9 cellular contexts compared by ENCODE assay signal in genomic region chr12:26749781-26750180, GRCh38.
A peak's percentile ranks its signal among the peaks of the same experiment; 100 is the strongest.
DNase-seq lines count a peak whose midpoint lies in the region; ATAC-seq and TF ChIP-seq lines count a peak whose summit lies in the region.
"Had no signal": no experiment of that assay in that cellular context is flagged by ENCODE, and none has a peak within 500 bp of the region (broad histone marks: within the 10 kb centered on the region; RNA-seq: fewer than 3 reads in every experiment).

No MANE protein-coding gene starts in this region.

- H2BK120ac ChIP-seq in IMR-90 (ENCODE audit: low read depth, low read length), result no peak overlapping the region

- TF ChIP-seq POLR2A in breast epithelium (IDR thresholded peaks at IDR 0.05), result no peak
- TF ChIP-seq POLR2A in IMR-90 (IDR thresholded peaks at IDR 0.05; ENCODE audit: low read depth, low read length), result no peak

- POLR2A ChIA-PET in MCF 10A (lab: Yijun Ruan, JAX), result interaction anchor here (0.8 to 2.4 kb wide), 6 partner anchors 9 to 82 kb away, joined by 3 to 28 read pairs (median 4); partner anchors contain the start of gene ITPR2
- POLR2A ChIA-PET in IMR-90 (lab: Charles Lee; ENCODE audit: unreplicated experiment), result no interaction called here

- H3K9me3 Mint-ChIP-seq in MCF 10A (ENCODE audit: unreplicated experiment), result no peaks in the 10 kb centered on the region
- peaks cover 5 to 11% of the 10 kb centered on the region in 2 donors for H3K9me3 Mint-ChIP-seq in stimulated activated naive CD8-positive, alpha-beta T cell treated with anti-CD3 and anti-CD28 coated beads, Interleukin-15, amount 100 ng/mL, for 72 hours

- DNase-seq in MCF 10A (ENCODE audit: unreplicated experiment), result peak; percentile 59
- no peak for DNase-seq in breast epithelium (ENCODE audit: low spot score in 2 of 2)
- DNase-seq in IMR-90, result no peak
- DNase-seq in stimulated activated naive CD8-positive, alpha-beta T cell treated with anti-CD3 and anti-CD28 coated beads, Interleukin-15, amount 100 ng/mL, for 72 hours, result no peak
- DNase-seq in right cardiac atrium, result no peak
- DNase-seq in hypothalamus (lab: John Stamatoyannopoulos, UW), result no peak
- DNase-seq in SIG-M5 treated with dmso at 0.1 percent for 504 hours (lab: John Stamatoyannopoulos, UW; ENCODE audit: unreplicated experiment), result no peak

- no peak overlapping the region for H2AK5ac ChIP-seq in IMR-90 (ENCODE audit: low read depth, low read length)

- no peaks in the 10 kb centered on the region for H3K27me3 Mint-ChIP-seq in MCF 10A (ENCODE audit: insufficient read depth, unreplicated experiment)
- H3K27me3 Mint-ChIP-seq in stimulated activated naive CD8-positive, alpha-beta T cell treated with anti-CD3 and anti-CD28 coated beads, Interleukin-15, amount 100 ng/mL, for 72 hours, result no peaks in the 10 kb centered on the region

- in situ Hi-C loops in IMR-90 (cut with MboI; ENCODE audit: low sequenced_read_pairs), result no loop called here

- no peak overlapping the region for H2AFZ ChIP-seq in IMR-90 (replicated peaks; ENCODE audit: low read length, poor library complexity)

- H3K27ac ChIP-seq in breast epithelium (no peak overlapping the region), IMR-90 (ENCODE audit: insufficient read depth, low read length) (no peak overlapping the region), right cardiac atrium (ENCODE audit: low read length) (no peak overlapping the region)

- no peak overlapping the region for H3K4me2 ChIP-seq in IMR-90 (ENCODE audit: low read depth, low read length)

- H4K5ac ChIP-seq in IMR-90 (ENCODE audit: low read depth, low read length), result no peak overlapping the region

- no peak overlapping the region for H3K23ac ChIP-seq in IMR-90 (ENCODE audit: low read depth, low read length)

- BruUV-seq in MCF 10A (replicated peaks; lab: Mats Ljungman, UMichigan) (no TSS peak), IMR-90 (replicated peaks; lab: Mats Ljungman, UMichigan) (no TSS peak)

- CTCF ChIA-PET in MCF 10A (lab: Yijun Ruan, JAX) (interaction anchor here (0.6 to 1.0 kb wide), 2 partner anchors 27 to 34 kb away, joined by 3 read pairs; no protein-coding TSS in a partner anchor), IMR-90 (lab: Yijun Ruan, JAX) (no interaction called here)

- no peaks in the 10 kb centered on the region for H3K36me3 ChIP-seq in breast epithelium
- H3K36me3 ChIP-seq in IMR-90 (ENCODE audit: control insufficient read depth, insufficient read depth, low read length), result no peaks in the 10 kb centered on the region

- H2AK9ac ChIP-seq in IMR-90 (replicated peaks; ENCODE audit: low read depth, low read length, poor library complexity), result no peak overlapping the region

- no peaks in the 10 kb centered on the region for H3K27me3 ChIP-seq in breast epithelium
- H3K27me3 ChIP-seq in IMR-90 (ENCODE audit: control insufficient read depth, insufficient read depth, low read length), result no peaks in the 10 kb centered on the region
- no peaks in the 10 kb centered on the region for H3K27me3 ChIP-seq in right cardiac atrium (ENCODE audit: control insufficient read depth, insufficient read depth)

- H3K27ac Mint-ChIP-seq in MCF 10A (ENCODE audit: low read depth, unreplicated experiment), result peak overlapping the region; percentile 80
- H3K27ac Mint-ChIP-seq in stimulated activated naive CD8-positive, alpha-beta T cell treated with anti-CD3 and anti-CD28 coated beads, Interleukin-15, amount 100 ng/mL, for 72 hours, result peak overlapping the region; percentile 68 to 77

- H4K91ac ChIP-seq in IMR-90 (ENCODE audit: insufficient read depth, low read depth, low read length), result no peak overlapping the region

- no peak overlapping the region for H3K4ac ChIP-seq in IMR-90 (ENCODE audit: low read depth, low read length)

- TF ChIP-seq RAD21 in IMR-90 (IDR thresholded peaks at IDR 0.05; ENCODE audit: low read length), result no peak

- no peaks in the 10 kb centered on the region for H3K4me1 ChIP-seq in breast epithelium
- H3K4me1 ChIP-seq in IMR-90 (ENCODE audit: control insufficient read depth, insufficient read depth, low read length), result peaks cover 6% of the 10 kb centered on the region
- peaks cover 2% of the 10 kb centered on the region for H3K4me1 ChIP-seq in right cardiac atrium (ENCODE audit: control insufficient read depth, insufficient read depth, low read length)

- H3K4me3 Mint-ChIP-seq in MCF 10A (ENCODE audit: unreplicated experiment), result no peak overlapping the region
- peak overlapping the region; percentile 37 to 51 for H3K4me3 Mint-ChIP-seq in stimulated activated naive CD8-positive, alpha-beta T cell treated with anti-CD3 and anti-CD28 coated beads, Interleukin-15, amount 100 ng/mL, for 72 hours
- H3K4me3 Mint-ChIP-seq: CD14-positive monocyte had no signal

- no peak overlapping the region for H3K14ac ChIP-seq in IMR-90 (replicated peaks; ENCODE audit: low read depth, low read length)

- no peaks in the 10 kb centered on the region; the same call in 1 of the 2 replicates for H4K20me1 ChIP-seq in IMR-90 (ENCODE audit: insufficient read depth, low read length)

- H3K36me3 Mint-ChIP-seq in MCF 10A (ENCODE audit: insufficient read depth, unreplicated experiment), result no peaks in the 10 kb centered on the region
- H3K36me3 Mint-ChIP-seq: CD14-positive monocyte had no signal

- H3K4me3 ChIP-seq in breast epithelium (no peak overlapping the region), IMR-90 (ENCODE audit: insufficient read depth, low read depth, low read length) (no peak overlapping the region), right cardiac atrium (ENCODE audit: low read length) (no peak overlapping the region)

- no peak overlapping the region for H3K56ac ChIP-seq in IMR-90 (ENCODE audit: extremely low read depth, insufficient read depth, low read length)

- H2BK15ac ChIP-seq in IMR-90 (ENCODE audit: low read depth, low read length), result peak overlapping the region; percentile 14; the same call in 1 of the 3 replicates

- peak; percentile 74 for ATAC-seq in HG02642 (IDR thresholded peaks at IDR 0.05; ENCODE audit: poor library complexity, unreplicated experiment)
- no peak for ATAC-seq in IMR-90 (ENCODE audit: low read depth)
- ATAC-seq in stimulated activated naive CD8-positive, alpha-beta T cell treated with anti-CD3 and anti-CD28 coated beads, Interleukin-15, amount 100 ng/mL, for 72 hours, result peak; percentile 72
- no peak for ATAC-seq in right cardiac atrium

- no peak overlapping the region for H3K18ac ChIP-seq in IMR-90 (ENCODE audit: low read depth, low read length)

- TF ChIP-seq CTCF in MCF 10A (IDR thresholded peaks at IDR 0.05; ENCODE audit: unreplicated experiment) (no peak), breast epithelium (IDR thresholded peaks at IDR 0.05) (no peak), IMR-90 (conservative IDR thresholded peaks at IDR 0.05; ENCODE audit: low read depth, low read length) (no peak)

- H3K9me1 ChIP-seq in IMR-90 (ENCODE audit: insufficient read depth, low read length), result peaks cover 3% of the 10 kb centered on the region; the same call in 1 of the 2 replicates

- dilution Hi-C loops in IMR-90 (cut with HindIII; ENCODE audit: low sequenced_read_pairs, unreplicated experiment), result no loop called here

- H2BK20ac ChIP-seq in IMR-90 (ENCODE audit: low read depth, low read length), result no peak overlapping the region

- H3K4me1 Mint-ChIP-seq in MCF 10A (ENCODE audit: insufficient read depth, unreplicated experiment), result peaks cover 39% of the 10 kb centered on the region
- peaks cover 65% of the 10 kb centered on the region for H3K4me1 Mint-ChIP-seq in stimulated activated naive CD8-positive, alpha-beta T cell treated with anti-CD3 and anti-CD28 coated beads, Interleukin-15, amount 100 ng/mL, for 72 hours

- H2BK5ac ChIP-seq in IMR-90 (ENCODE audit: low read depth, low read length, poor library complexity, severe bottlenecking), result no peak overlapping the region

- H3K79me1 ChIP-seq in IMR-90 (ENCODE audit: low read depth in 1 of 2, low read length in 2 of 2), result no peaks in the 10 kb centered on the region

- H4K8ac ChIP-seq in IMR-90 (ENCODE audit: low read depth in 2 of 2, low read length in 2 of 2), result no peak overlapping the region

- H3K9me3 ChIP-seq in breast epithelium, result peaks cover 0 to 6% of the 10 kb centered on the region in 2 donors
- 0 out of 2 replicates have a peak, but pooled peaks cover 2% of the 10 kb centered on the region for H3K9me3 ChIP-seq in IMR-90 (ENCODE audit: control insufficient read depth, insufficient read depth, low read length)
- no peaks in the 10 kb centered on the region for H3K9me3 ChIP-seq in right cardiac atrium (ENCODE audit: control insufficient read depth, low read length)

- H3K9ac ChIP-seq in IMR-90 (ENCODE audit: low read depth, low read length), result no peak overlapping the region

- intact Hi-C loops in MCF 10A (cut with micrococcal nuclease) (no loop called here), breast epithelium (cut with DNase I; ENCODE audit: low total_unique reads) (no loop called here), IMR-90 (cut with micrococcal nuclease) (loop anchor here (5.0 kb wide), 1 partner anchor 63 kb away; no protein-coding TSS in a partner anchor), right cardiac atrium (cut with DNase I) (no loop called here)

TF ChIP-seq in IMR-90, 13 proteins besides CTCF, POLR2A, EP300 and RAD21:
- TF ChIP-seq MAFK (IDR thresholded peaks at IDR 0.05; ENCODE audit: low read depth, low read length), result peak; percentile 75
- TF ChIP-seq, protein P1, sequence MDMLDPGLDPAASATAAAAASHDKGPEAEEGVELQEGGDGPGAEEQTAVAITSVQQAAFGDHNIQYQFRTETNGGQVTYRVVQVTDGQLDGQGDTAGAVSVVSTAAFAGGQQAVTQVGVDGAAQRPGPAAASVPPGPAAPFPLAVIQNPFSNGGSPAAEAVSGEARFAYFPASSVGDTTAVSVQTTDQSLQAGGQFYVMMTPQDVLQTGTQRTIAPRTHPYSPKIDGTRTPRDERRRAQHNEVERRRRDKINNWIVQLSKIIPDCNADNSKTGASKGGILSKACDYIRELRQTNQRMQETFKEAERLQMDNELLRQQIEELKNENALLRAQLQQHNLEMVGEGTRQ (IDR thresholded peaks at IDR 0.05; ENCODE audit: low read depth, low read length), result no peak

Comparison
In these comparisons a context has a peak if more than half of its experiments do, and no peak if none do; other contexts are left out.
1. ATAC-seq: peak in HG02642 (single experiment) and stimulated activated naive CD8-positive, alpha-beta T cell treated with anti-CD3 and anti-CD28 coated beads, Interleukin-15, amount 100 ng/mL, for 72 hours (single experiment); none in IMR-90 (single experiment) and right cardiac atrium (0 of 2).